Comparison of ENCODE assay signal across 27 cellular contexts in the genomic region with DNA sequence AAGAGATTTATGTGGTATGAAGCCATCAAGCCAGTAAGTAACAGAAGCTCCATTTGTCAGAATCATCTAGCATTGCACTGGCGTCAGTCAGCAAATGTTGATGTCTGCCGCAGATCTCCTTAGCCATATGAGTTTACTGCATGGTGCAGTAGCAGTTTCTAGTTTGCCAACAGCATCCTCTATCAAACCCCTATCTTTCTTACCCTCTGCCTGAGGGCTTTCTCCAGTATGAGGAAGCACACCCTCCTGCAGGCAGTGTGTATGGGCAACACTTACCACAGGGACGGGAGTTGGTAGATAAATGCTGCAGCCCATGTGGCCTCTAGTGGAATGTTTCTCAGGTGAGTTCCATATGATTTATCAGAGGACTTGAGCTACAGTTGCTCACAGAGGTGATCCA.
"Had no signal": no experiment of that assay in that cellular context is flagged by ENCODE, and none has a peak within 500 bp of the region (broad histone marks: within the 10 kb centered on the region; RNA-seq: fewer than 3 reads in every experiment).

No MANE protein-coding gene starts in this region.

- H3K4me3 ChIP-seq: K562 had no signal

- ATAC-seq: activated naive CD4-positive, alpha-beta T cell treated with anti-CD3 and anti-CD28 coated beads, Interleukin-2, amount 50 U/mL, for 72 hours; activated naive CD8-positive, alpha-beta T cell treated with anti-CD3 and anti-CD28 coated beads, Interleukin-2, amount 50 U/mL, for 24 hours; activated T-cell treated with anti-CD3 and anti-CD28 coated beads, Interleukin-2, amount 50 U/mL, for 4 hours; K562; PC-3 had no signal

- DNase-seq: activated CD4-positive, alpha-beta memory T cell treated with anti-CD3 and anti-CD28 coated beads for 36 hours; activated CD4-positive, alpha-beta T cell treated with anti-CD3 and anti-CD28 coated beads, Interleukin-2, amount 10 ng/mL, durations not matched to agents 7 days and 5 days; activated CD4-positive, CD25-positive, alpha-beta regulatory T cell; activated CD8-positive, alpha-beta memory T cell treated with anti-CD3 and anti-CD28 coated beads for 24 hours; activated effector memory CD4-positive, alpha-beta T cell treated with anti-CD3 and anti-CD28 coated beads, Interleukin-2, amount 50 U/mL, for 16 hours; activated naive CD4-positive, alpha-beta T cell treated with Interleukin-2 at 50 U/mL for 16 hours; activated naive CD8-positive, alpha-beta T cell treated with anti-CD3 and anti-CD28 coated beads, Interleukin-2, amount 50 U/mL, for 24 hours; activated T-cell treated with anti-CD3 and anti-CD28 coated beads, Interleukin-2, amount 50 U/mL, for 4 hours; amniotic stem cell; Karpas-422; NCI-H1048; NCI-H1417; NCI-H1694; NCI-H2029; NCI-H2107; NCI-H2171 treated with DMSO at 0.1 percent for 48 hours; NCI-H345; NCI-H510A; NCI-H526 treated with DMSO at 0.1 percent for 48 hours; NCI-H82; NK-92 treated with Interleukin-12 subunit alpha and Interleukin-12 subunit beta, amount 100 ng/mL, for 24 hours; PC-3; SHP77 treated with DMSO at 0.1 percent for 48 hours had no signal

- H3K27me3 Mint-ChIP-seq: activated CD4-positive, alpha-beta memory T cell treated with anti-CD3 and anti-CD28 coated beads for 36 hours; activated CD4-positive, alpha-beta T cell treated with anti-CD3 and anti-CD28 coated beads, Interleukin-2, amount 10 ng/mL, durations not matched to agents 7 days and 5 days; activated naive CD8-positive, alpha-beta T cell treated with anti-CD3 and anti-CD28 coated beads, Interleukin-2, amount 50 U/mL, for 24 hours; brain had no signal

- H3K27ac Mint-ChIP-seq: activated CD4-positive, alpha-beta memory T cell treated with anti-CD3 and anti-CD28 coated beads for 36 hours; activated CD4-positive, alpha-beta T cell treated with anti-CD3 and anti-CD28 coated beads, Interleukin-2, amount 10 ng/mL, durations not matched to agents 7 days and 5 days; activated naive CD4-positive, alpha-beta T cell treated with anti-CD3 and anti-CD28 coated beads, Interleukin-2, amount 50 U/mL, for 72 hours; activated naive CD8-positive, alpha-beta T cell treated with anti-CD3 and anti-CD28 coated beads, Interleukin-2, amount 50 U/mL, for 24 hours; brain; T-helper 1 cell treated with Interleukin-12 subunit alpha and Interleukin-12 subunit beta and Interleukin-4 antibody, amounts not matched to agents 30 μg/mL and 1 μg/mL, for 36 hours had no signal

- H3K9me3 Mint-ChIP-seq: activated CD4-positive, alpha-beta memory T cell treated with anti-CD3 and anti-CD28 coated beads for 36 hours; activated CD4-positive, alpha-beta T cell treated with anti-CD3 and anti-CD28 coated beads, Interleukin-2, amount 10 ng/mL, durations not matched to agents 7 days and 5 days; activated naive CD4-positive, alpha-beta T cell treated with anti-CD3 and anti-CD28 coated beads, Interleukin-2, amount 50 U/mL, for 72 hours; activated naive CD8-positive, alpha-beta T cell treated with anti-CD3 and anti-CD28 coated beads, Interleukin-2, amount 50 U/mL, for 24 hours; activated T-cell treated with anti-CD3 and anti-CD28 coated beads, Interleukin-2, amount 50 U/mL, for 4 hours; brain; T-helper 1 cell treated with Interleukin-12 subunit alpha and Interleukin-12 subunit beta and Interleukin-4 antibody, amounts not matched to agents 30 μg/mL and 1 μg/mL, for 36 hours had no signal

- H3K4me1 Mint-ChIP-seq: activated CD4-positive, alpha-beta T cell treated with anti-CD3 and anti-CD28 coated beads, Interleukin-2, amount 10 ng/mL, durations not matched to agents 7 days and 5 days; activated naive CD8-positive, alpha-beta T cell treated with anti-CD3 and anti-CD28 coated beads, Interleukin-2, amount 50 U/mL, for 24 hours had no signal

- H3K36me3 Mint-ChIP-seq: activated CD4-positive, alpha-beta memory T cell treated with anti-CD3 and anti-CD28 coated beads for 36 hours; activated naive CD4-positive, alpha-beta T cell treated with anti-CD3 and anti-CD28 coated beads, Interleukin-2, amount 50 U/mL, for 72 hours; brain had no signal

- H3K4me3 Mint-ChIP-seq: activated CD4-positive, alpha-beta memory T cell treated with anti-CD3 and anti-CD28 coated beads for 36 hours; activated CD4-positive, alpha-beta T cell treated with anti-CD3 and anti-CD28 coated beads, Interleukin-2, amount 10 ng/mL, durations not matched to agents 7 days and 5 days; activated naive CD8-positive, alpha-beta T cell treated with anti-CD3 and anti-CD28 coated beads, Interleukin-2, amount 50 U/mL, for 24 hours; activated T-cell treated with anti-CD3 and anti-CD28 coated beads, Interleukin-2, amount 50 U/mL, for 4 hours; brain; T-helper 1 cell treated with Interleukin-12 subunit alpha and Interleukin-12 subunit beta and Interleukin-4 antibody, amounts not matched to agents 30 μg/mL and 1 μg/mL, for 36 hours had no signal
